ENCODE assay signal across 20 cellular contexts in the genomic region with DNA sequence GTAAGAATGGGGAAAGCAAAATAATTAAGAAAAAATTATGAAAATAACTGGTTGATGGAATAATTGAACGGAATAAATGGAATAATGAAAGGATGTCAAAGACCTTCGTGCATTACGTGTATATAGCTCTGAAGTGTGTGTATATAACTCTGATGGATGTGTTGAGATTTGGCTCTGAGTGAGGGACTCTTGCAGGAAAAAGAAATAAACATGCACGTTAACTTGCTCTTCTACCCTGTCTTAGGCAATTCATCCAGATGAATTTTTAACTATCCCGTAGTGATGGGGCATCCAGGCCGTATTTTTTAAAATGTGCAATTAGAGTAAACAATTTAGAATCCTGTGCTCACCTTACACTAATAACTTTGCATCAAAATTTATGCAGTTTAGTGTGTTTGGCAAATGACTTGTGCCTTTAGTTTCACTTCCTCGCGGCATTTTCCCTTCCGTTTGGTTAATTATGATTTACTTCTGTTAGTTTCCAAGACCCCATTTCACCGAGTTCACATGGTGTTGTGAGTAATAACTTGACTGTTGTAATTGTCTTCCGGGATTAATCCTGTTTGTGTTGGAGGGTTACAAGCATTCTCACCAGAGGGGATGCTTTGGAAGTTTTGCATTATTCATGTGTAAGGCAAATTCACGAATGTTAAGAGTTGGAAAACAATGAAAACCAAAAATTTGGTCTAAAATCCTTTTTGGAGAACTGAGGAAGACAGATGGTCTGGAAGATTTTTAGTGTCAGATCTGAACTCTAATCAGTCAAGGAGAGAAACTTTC.
DNase-seq lines count a peak whose midpoint lies in the region; ATAC-seq and TF ChIP-seq lines count a peak whose summit lies in the region.
"Had no signal": no experiment of that assay in that cellular context is flagged by ENCODE, and none has a peak within 500 bp of the region (broad histone marks: within the 10 kb centered on the region; RNA-seq: fewer than 3 reads in every experiment).

No MANE protein-coding gene starts in this region.

- no peaks in the 10 kb centered on the region for H3K9me3 Mint-ChIP-seq in nephron

- H3K4me1 Mint-ChIP-seq in nephron: peaks cover 5% of the 10 kb centered on the region
- H3K4me1 Mint-ChIP-seq: naive thymus-derived CD8-positive, alpha-beta T cell had no signal

- H3K27me3 Mint-ChIP-seq in nephron (ENCODE audit: low read depth): no peaks in the 10 kb centered on the region
- H3K27me3 Mint-ChIP-seq: naive thymus-derived CD8-positive, alpha-beta T cell had no signal

- H3K4me3 ChIP-seq in choroid plexus epithelial cell (ENCODE audit: low read depth, low read length) (peak overlapping the region; percentile 42), spleen (no peak overlapping the region)
- H3K4me3 ChIP-seq: left lung, right lobe of liver had no signal

- TF ChIP-seq POLR2A in spleen (IDR thresholded peaks at IDR 0.05): no peak

- no peak overlapping the region for H3K27ac ChIP-seq in spleen
- H3K27ac ChIP-seq: left lung, right lobe of liver had no signal

- no peaks in the 10 kb centered on the region for H3K36me3 Mint-ChIP-seq in nephron (ENCODE audit: low read depth)
- H3K36me3 Mint-ChIP-seq: naive thymus-derived CD8-positive, alpha-beta T cell had no signal

- ATAC-seq in HG03457 (IDR thresholded peaks at IDR 0.05; ENCODE audit: unreplicated experiment): no peak
- ATAC-seq: left lung; naive thymus-derived CD8-positive, alpha-beta T cell; right lobe of liver; stimulated activated naive CD8-positive, alpha-beta T cell treated with anti-CD3 and anti-CD28 coated beads, Interleukin-15, Interleukin-2, amounts not matched to agents 100 U/mL and 50 U/mL, for 24 hours had no signal

- H3K9me3 ChIP-seq in spleen: peaks cover 0 to 6% (median 0%) of the 10 kb centered on the region in 8 donors
- H3K9me3 ChIP-seq: left lung, right lobe of liver had no signal

- H3K27ac Mint-ChIP-seq in nephron: no peak overlapping the region
- H3K27ac Mint-ChIP-seq: naive thymus-derived CD8-positive, alpha-beta T cell had no signal

- intact Hi-C loops in spleen (cut with DNase I; ENCODE audit: low total_unique reads): no loop called here

- no peak for TF ChIP-seq CTCF in choroid plexus epithelial cell (conservative IDR thresholded peaks at IDR 0.05; ENCODE audit: low read depth, low read length)
- TF ChIP-seq CTCF in nephron (IDR thresholded peaks at IDR 0.05; ENCODE audit: unreplicated experiment in 3 of 3): no peak
- no peak for TF ChIP-seq CTCF in spleen (IDR thresholded peaks at IDR 0.05 in 8 of 11, conservative IDR thresholded peaks at IDR 0.05 in 3 of 11)

- no peaks in the 10 kb centered on the region for H3K27me3 ChIP-seq in spleen (replicated peaks in 1 of 7)
- H3K27me3 ChIP-seq: left lung, right lobe of liver had no signal

- peak; percentile 4 for DNase-seq in AG08395 (ENCODE audit: low spot score)
- DNase-seq in NCI-H1048 (lab: John Stamatoyannopoulos, UW): peak; percentile 52
- peak; percentile 42 for DNase-seq in choroid plexus epithelial cell (ENCODE audit: low read depth)
- no peak for DNase-seq in spleen
- no peak for DNase-seq in OCI-M2 (lab: John Stamatoyannopoulos, UW; ENCODE audit: unreplicated experiment)
- no peak for DNase-seq in stimulated activated naive CD4-positive, alpha-beta T cell (lab: John Stamatoyannopoulos, UW)
- DNase-seq: activated CD4-positive, alpha-beta T cell treated with anti-CD3 and anti-CD28 coated beads for 1 hour; activated CD8-positive, alpha-beta memory T cell treated with anti-CD3 and anti-CD28 coated beads, Interleukin-2, amount 50 U/mL, for 48 hours; activated naive CD4-positive, alpha-beta T cell treated with anti-CD3 and anti-CD28 coated beads, Interleukin-2, amount 50 U/mL, for 16 hours; central memory CD4-positive, alpha-beta T cell; hippocampal formation; left lung; naive thymus-derived CD8-positive, alpha-beta T cell; NCI-H1436; NCI-H446; right lobe of liver; stimulated activated naive CD8-positive, alpha-beta T cell treated with anti-CD3 and anti-CD28 coated beads, Interleukin-15, Interleukin-2, amounts not matched to agents 100 U/mL and 50 U/mL, for 24 hours; SW 1271 had no signal

- WGBS in spleen, 5 donors: 54 to 67% (median 62%) methylated on average over 12 of the region's 12 CpGs

- H3K36me3 ChIP-seq in spleen: no peaks in the 10 kb centered on the region
- H3K36me3 ChIP-seq: left lung, right lobe of liver had no signal

- no peaks in the 10 kb centered on the region for H3K4me1 ChIP-seq in spleen
- H3K4me1 ChIP-seq: left lung, right lobe of liver had no signal

- H3K4me3 Mint-ChIP-seq in nephron: peak overlapping the region in 2 of 3 experiments; percentile 10 to 27
- H3K4me3 Mint-ChIP-seq: naive thymus-derived CD8-positive, alpha-beta T cell had no signal

Comparison
In these comparisons a context has a peak if more than half of its experiments do, and no peak if none do; other contexts are left out.
1. DNase-seq: peak in AG08395 (single experiment), NCI-H1048 (single experiment) and choroid plexus epithelial cell (single experiment); none in spleen (single experiment), OCI-M2 (single experiment) and stimulated activated naive CD4-positive, alpha-beta T cell (0 of 6).